ENCODE assay signal across 8 cellular contexts in the genomic region with DNA sequence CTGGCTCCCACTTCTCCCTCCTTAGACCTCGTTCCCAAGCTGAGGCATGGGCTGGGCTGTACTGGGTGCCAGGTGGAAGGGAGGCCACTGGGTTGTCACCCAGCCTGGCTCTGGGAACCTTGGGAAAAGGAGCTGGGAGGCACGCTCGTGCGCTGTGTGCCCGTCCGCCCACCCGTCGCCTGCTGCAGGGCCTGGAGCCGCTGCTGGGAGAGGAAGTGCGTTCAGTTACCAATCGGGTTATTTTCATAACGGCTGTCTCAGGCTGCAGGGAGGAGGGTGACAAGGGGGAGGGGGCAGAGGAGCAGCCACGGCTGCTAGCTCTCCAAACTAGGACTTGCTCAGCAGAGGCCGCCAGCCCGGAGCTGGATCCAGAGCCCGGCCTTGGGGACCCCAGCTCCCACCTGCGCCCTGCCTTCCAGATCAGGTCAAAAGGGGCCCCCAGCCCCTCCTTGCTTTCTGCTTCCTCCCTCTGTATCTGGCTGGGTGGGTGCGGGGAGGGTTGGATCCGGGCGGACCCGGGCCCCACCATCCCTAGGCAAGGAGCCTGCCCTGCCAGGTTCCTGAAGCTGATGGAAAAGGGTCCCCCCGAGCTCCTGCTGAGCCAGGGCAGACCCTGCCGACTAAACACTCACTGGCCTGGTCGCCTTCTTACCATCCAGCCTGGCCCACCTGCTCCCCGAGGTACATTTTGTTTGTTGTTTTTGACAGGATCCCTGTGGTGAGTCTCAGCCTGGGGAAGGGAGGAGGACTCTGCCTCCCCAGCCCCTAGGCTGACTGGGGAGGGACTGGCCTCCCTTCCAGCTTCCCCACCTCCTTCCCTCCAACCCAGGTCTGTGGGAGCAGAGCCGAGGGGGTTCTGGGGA. TPM values are rescaled to one million over a fixed set of nuclear protein-coding genes. Genes with fewer than 3 reads are reported as not detected.
A peak's percentile ranks its signal among the peaks of the same experiment; 100 is the strongest.
DNase-seq lines count a peak whose midpoint lies in the region; TF ChIP-seq lines count a peak whose summit lies in the region.

No MANE protein-coding gene starts in this region.

- H3K36me3 Mint-ChIP-seq in neural crest cell (ENCODE audit: low read depth), result no peaks in the 10 kb centered on the region

- H3K27ac Mint-ChIP-seq in neural crest cell (ENCODE audit: unreplicated experiment), result peak overlapping the region; percentile 57

- H3K27me3 Mint-ChIP-seq in neural crest cell (ENCODE audit: low read depth), result no peaks in the 10 kb centered on the region

- CTCF ChIA-PET in HEK293T (lab: Yijun Ruan, JAX), result interaction anchor here (1.5 to 3.9 kb wide), 4 partner anchors 9 to 30 kb away, joined by 4 to 30 read pairs (median 12); a partner anchor contains a TSS

- peak overlapping the region; percentile 65 for H3K4me3 ChIP-seq in GM12875 (ENCODE audit: low read depth, low read length)

- H3K9me3 Mint-ChIP-seq in neural crest cell, result no peaks in the 10 kb centered on the region

- POLR2A ChIA-PET in HEK293T (lab: Yijun Ruan, JAX), result interaction anchor here (0.8 to 2.3 kb wide), 3 partner anchors 9 to 123 kb away, joined by 3 to 7 read pairs (median 3); no protein-coding TSS in a partner anchor

- H3K4me3 Mint-ChIP-seq in neural crest cell, result no peak overlapping the region

- H3K4me1 Mint-ChIP-seq in neural crest cell, result peaks cover 41% of the 10 kb centered on the region

- DNase-seq in HEK293T (ENCODE audit: extremely low spot score) (peak; percentile 58), NCI-H1694 treated with DMSO at 0.1 percent for 48 hours (lab: John Stamatoyannopoulos, UW) (peak; percentile 37), epidermal melanocyte (ENCODE audit: insufficient read length, low spot score) (peak; percentile 59), neural crest cell (ENCODE audit: low read depth, low spot score) (no peak), ureter (ENCODE audit: low spot score) (peak; percentile 69), NCI-H2196 treated with DMSO at 0.1 percent for 48 hours (lab: John Stamatoyannopoulos, UW; ENCODE audit: unreplicated experiment) (no peak)
- peak; percentile 69 to 73 for DNase-seq in activated CD4-positive, alpha-beta T cell treated with anti-CD3 and anti-CD28 coated beads, Interleukin-2, amount 50 U/mL, for 48 hours

- TF ChIP-seq CTCF in GM12875 (IDR thresholded peaks at IDR 0.05; ENCODE audit: borderline replicate concordance, insufficient read depth, low read depth, low read length), result no peak
- TF ChIP-seq CTCF in neural crest cell (conservative IDR thresholded peaks at IDR 0.05), result no peak

TF ChIP-seq in HEK293T, 16 proteins besides CTCF, POLR2A, EP300 and RAD21:
- TF ChIP-seq SUZ12 (IDR thresholded peaks at IDR 0.05), result no peak
- no peak for TF ChIP-seq LEF1 (IDR thresholded peaks at IDR 0.05; ENCODE audit: borderline replicate concordance)
- no peak for TF ChIP-seq HDGF (IDR thresholded peaks at IDR 0.05; ENCODE audit: borderline replicate concordance)
- no peak for TF ChIP-seq L3MBTL2 (conservative IDR thresholded peaks at IDR 0.05)
- no peak for TF ChIP-seq ARNT (IDR thresholded peaks at IDR 0.05)
- no peak for TF ChIP-seq SP1 (IDR thresholded peaks at IDR 0.05)
- no peak for TF ChIP-seq BHLHE40 (IDR thresholded peaks at IDR 0.05; ENCODE audit: borderline replicate concordance)
- no peak for TF ChIP-seq FOXK2 (IDR thresholded peaks at IDR 0.05)
- TF ChIP-seq ELF4 (IDR thresholded peaks at IDR 0.05), result no peak
- no peak for TF ChIP-seq FOXM1 (IDR thresholded peaks at IDR 0.05; ENCODE audit: borderline replicate concordance)
- TF ChIP-seq CTBP1 (IDR thresholded peaks at IDR 0.05; ENCODE audit: borderline replicate concordance), result no peak
- no peak for TF ChIP-seq NFRKB (IDR thresholded peaks at IDR 0.05)
- no peak for TF ChIP-seq ZNF384 (IDR thresholded peaks at IDR 0.05)
- TF ChIP-seq, protein P1, sequence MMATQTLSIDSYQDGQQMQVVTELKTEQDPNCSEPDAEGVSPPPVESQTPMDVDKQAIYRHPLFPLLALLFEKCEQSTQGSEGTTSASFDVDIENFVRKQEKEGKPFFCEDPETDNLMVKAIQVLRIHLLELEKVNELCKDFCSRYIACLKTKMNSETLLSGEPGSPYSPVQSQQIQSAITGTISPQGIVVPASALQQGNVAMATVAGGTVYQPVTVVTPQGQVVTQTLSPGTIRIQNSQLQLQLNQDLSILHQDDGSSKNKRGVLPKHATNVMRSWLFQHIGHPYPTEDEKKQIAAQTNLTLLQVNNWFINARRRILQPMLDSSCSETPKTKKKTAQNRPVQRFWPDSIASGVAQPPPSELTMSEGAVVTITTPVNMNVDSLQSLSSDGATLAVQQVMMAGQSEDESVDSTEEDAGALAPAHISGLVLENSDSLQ (IDR thresholded peaks at IDR 0.05), result no peak
- TF ChIP-seq FOXA1 (IDR thresholded peaks at IDR 0.05), result no peak
- no peak for TF ChIP-seq TARDBP (IDR thresholded peaks at IDR 0.05)

RNA-seq across cellular contexts. Expression of a gene that starts 14.3 kb away (rescaled TPM):
- total RNA-seq in neural crest cell, result 54.4 and 60.1 TPM in 2 replicates
- total RNA-seq in ureter, result 76.3 TPM

RNA-seq across cellular contexts. Expression of a gene that starts 20.0 kb away (rescaled TPM):
- total RNA-seq in neural crest cell (781 and 821 TPM in 2 replicates), ureter (105 TPM)

RNA-seq across cellular contexts. Expression of a gene that starts 30.1 kb away (rescaled TPM):
- total RNA-seq in neural crest cell, result 0.37 and 0.39 TPM in 2 replicates
- total RNA-seq in ureter, result not detected

Comparison
In these comparisons a context has a peak if more than half of its experiments do, and no peak if none do; other contexts are left out.
1. DNase-seq: peak in HEK293T (single experiment), NCI-H1694 treated with DMSO at 0.1 percent for 48 hours (single experiment), activated CD4-positive, alpha-beta T cell treated with anti-CD3 and anti-CD28 coated beads, Interleukin-2, amount 50 U/mL, for 48 hours (2 of 2), epidermal melanocyte (single experiment) and ureter (single experiment); none in neural crest cell (single experiment) and NCI-H2196 treated with DMSO at 0.1 percent for 48 hours (single experiment).